8 cellular contexts compared by ENCODE assay signal in genomic region chr12:9646794-9647622, GRCh38. TPM values are rescaled to one million over a fixed set of nuclear protein-coding genes. Genes with fewer than 3 reads are reported as not detected.
DNase-seq lines count a peak whose midpoint lies in the region; ATAC-seq and TF ChIP-seq lines count a peak whose summit lies in the region.

No MANE protein-coding gene starts in this region.

- no peaks in the 10 kb centered on the region for H4K20me1 ChIP-seq in DOHH2 (ENCODE audit: control insufficient read depth, insufficient read depth, low read depth, low read length)

- ATAC-seq in HG02610 (IDR thresholded peaks at IDR 0.05; ENCODE audit: unreplicated experiment) (no peak), HG03442 (IDR thresholded peaks at IDR 0.05; ENCODE audit: unreplicated experiment) (no peak)

- no peaks in the 10 kb centered on the region for H3K9me2 ChIP-seq in DOHH2 (replicated peaks; ENCODE audit: control insufficient read depth, low read length)

- peaks cover 12% of the 10 kb centered on the region for H3K36me3 Mint-ChIP-seq in nephron (ENCODE audit: low read depth)

- no peak for TF ChIP-seq CTCF in DOHH2 (IDR thresholded peaks at IDR 0.05; ENCODE audit: low read depth, low read length, poor library complexity, severe bottlenecking)
- no peak for TF ChIP-seq CTCF in nephron (IDR thresholded peaks at IDR 0.05; ENCODE audit: unreplicated experiment in 3 of 3)

- peak overlapping the region; percentile 99 to 100 (median 99) for H3K27ac Mint-ChIP-seq in nephron

- peaks cover 46% of the 10 kb centered on the region for H3F3A ChIP-seq in DOHH2 (ENCODE audit: control insufficient read depth, insufficient read depth)

- H3K4me1 Mint-ChIP-seq in nephron: peaks cover 47% of the 10 kb centered on the region

- H3K4me3 ChIP-seq in DOHH2 (ENCODE audit: low read length): peak overlapping the region; percentile 79
- peak overlapping the region; percentile 79 for H3K4me3 ChIP-seq in NT2/D1 (ENCODE audit: insufficient read length, low read depth)

- H3K9me3 ChIP-seq in DOHH2 (ENCODE audit: control insufficient read depth, insufficient read depth, low read length) (peaks cover 11% of the 10 kb centered on the region), NT2/D1 (ENCODE audit: insufficient read depth, low read length) (peaks cover 21% of the 10 kb centered on the region)

- no peaks in the 10 kb centered on the region for H3K27me3 Mint-ChIP-seq in nephron (ENCODE audit: low read depth)

- peak; percentile 51 for DNase-seq in NT2/D1 (ENCODE audit: low read depth, low spot score)
- DNase-seq in dermis blood vessel endothelial cell: peak; percentile 28
- DNase-seq in ureter (ENCODE audit: low spot score): no peak
- no peak for DNase-seq in hepatic stellate cell (ENCODE audit: low spot score)

- peak overlapping the region; percentile 85 to 98 (median 94) for H3K4me3 Mint-ChIP-seq in nephron

- peak overlapping the region; percentile 92 for H3K9ac ChIP-seq in NT2/D1 (ENCODE audit: insufficient read length, low read depth)

- H3K36me3 ChIP-seq in DOHH2 (ENCODE audit: control insufficient read depth, low read length) (peaks cover 33% of the 10 kb centered on the region), NT2/D1 (ENCODE audit: insufficient read depth, insufficient read length, low read length) (no peaks in the 10 kb centered on the region)

- peaks cover 35% of the 10 kb centered on the region for H3K79me2 ChIP-seq in DOHH2 (ENCODE audit: control insufficient read depth, low read length)

- peaks cover 2% of the 10 kb centered on the region for H3K9me3 Mint-ChIP-seq in nephron

- H3K4me1 ChIP-seq in DOHH2 (ENCODE audit: control insufficient read depth, low read length) (peaks cover 47% of the 10 kb centered on the region), NT2/D1 (ENCODE audit: insufficient read depth, insufficient read length) (peaks cover 5% of the 10 kb centered on the region)

- H3K27me3 ChIP-seq in DOHH2 (ENCODE audit: control insufficient read depth, low read length) (no peaks in the 10 kb centered on the region), NT2/D1 (ENCODE audit: insufficient read depth, insufficient read length) (no peaks in the 10 kb centered on the region)

- peak overlapping the region; percentile 88 for H3K4me2 ChIP-seq in DOHH2 (ENCODE audit: low read length)

- peak overlapping the region; percentile 99 for H3K27ac ChIP-seq in DOHH2 (ENCODE audit: low read depth, low read length)

RNA-seq across cellular contexts. Expression of gene CLEC2D, which starts 22.5 kb away (rescaled TPM):
- total RNA-seq in dermis blood vessel endothelial cell: 1.2 and 2.4 TPM in 2 replicates
- 32.6 TPM for total RNA-seq in ureter

RNA-seq across cellular contexts. Expression of gene KLRB1, which starts 39.3 kb away (rescaled TPM):
- total RNA-seq in dermis blood vessel endothelial cell: not detected in 2 replicates
- total RNA-seq in ureter: 1.6 TPM

Comparison
In these comparisons a context has a peak if more than half of its experiments do, and no peak if none do; other contexts are left out.
1. DNase-seq: peak in NT2/D1 (single experiment) and dermis blood vessel endothelial cell (single experiment); none in ureter (single experiment) and hepatic stellate cell (single experiment).